In the genomic region with DNA sequence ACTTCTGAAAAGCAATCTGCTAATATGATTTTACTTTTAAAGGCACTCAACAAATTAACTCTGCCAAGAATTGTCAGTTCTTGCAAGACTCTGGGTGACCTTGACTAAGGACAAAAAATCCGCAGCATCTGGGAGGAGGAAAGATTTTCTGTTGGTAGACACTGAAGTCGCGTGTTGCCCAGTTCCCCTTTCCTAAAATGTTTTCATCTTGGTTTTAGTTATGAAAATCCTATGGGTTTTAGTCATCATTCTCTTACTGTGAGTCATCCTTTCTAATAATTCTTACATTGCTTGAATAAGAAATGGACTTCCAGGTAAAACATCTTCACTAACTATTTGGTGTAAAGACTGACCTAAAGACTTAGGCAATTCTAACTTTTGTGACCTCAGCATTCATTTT, we compare ENCODE assay signal across 11 cellular contexts. TPM values are rescaled to one million over a fixed set of nuclear protein-coding genes. Genes with fewer than 3 reads are reported as not detected.
DNase-seq lines count a peak whose midpoint lies in the region; ATAC-seq, FAIRE-seq and TF ChIP-seq lines count a peak whose summit lies in the region.
"Had no signal": no experiment of that assay in that cellular context is flagged by ENCODE, and none has a peak within 500 bp of the region (broad histone marks: within the 10 kb centered on the region; RNA-seq: fewer than 3 reads in every experiment).

No MANE protein-coding gene starts in this region.

- H3K36me3 ChIP-seq in endodermal cell (ENCODE audit: control insufficient read depth, insufficient read depth, low read length), result no peaks in the 10 kb centered on the region
- no peaks in the 10 kb centered on the region for H3K36me3 ChIP-seq in tibial artery
- H3K36me3 ChIP-seq: right lobe of liver had no signal

- peaks cover 63 to 83% of the 10 kb centered on the region in 2 donors for H3K4me1 Mint-ChIP-seq in stimulated activated naive B cell treated with anti-CD40 and anti-IgM and Interleukin-4, amounts not matched to agents 10 μg/mL and 1 μg/mL and 100 μg/mL, for 72 hours
- peaks cover 14% of the 10 kb centered on the region for H3K4me1 Mint-ChIP-seq in endodermal cell

- peaks cover 0 to 3% of the 10 kb centered on the region in 2 donors for H3K36me3 Mint-ChIP-seq in stimulated activated naive B cell treated with anti-CD40 and anti-IgM and Interleukin-4, amounts not matched to agents 10 μg/mL and 1 μg/mL and 100 μg/mL, for 72 hours
- no peaks in the 10 kb centered on the region for H3K36me3 Mint-ChIP-seq in endodermal cell (ENCODE audit: low read depth)

- no peaks in the 10 kb centered on the region for H3K27me3 Mint-ChIP-seq in stimulated activated naive B cell treated with anti-CD40 and anti-IgM and Interleukin-4, amounts not matched to agents 10 μg/mL and 1 μg/mL and 100 μg/mL, for 72 hours
- H3K27me3 Mint-ChIP-seq in endodermal cell (ENCODE audit: insufficient read depth), result no peaks in the 10 kb centered on the region

- H3K4me1 ChIP-seq in endodermal cell (ENCODE audit: control insufficient read depth, insufficient read depth, low read length), result no peaks in the 10 kb centered on the region
- H3K4me1 ChIP-seq in tibial artery, result peaks cover 0 to 39% (median 17%) of the 10 kb centered on the region in 4 donors

- WGBS in endodermal cell (ENCODE audit: insufficient coverage in 1 of 2, insufficient read length in 1 of 2), 2 experiments, result 87% methylated on average over 3 of the region's 3 CpGs; no CpG with 5 or more reads in 1 of the 2 experiments

- in situ Hi-C loops in astrocyte of the spinal cord (cut with HindIII; ENCODE audit: low sequenced_read_pairs), result no loop called here

- H3K27ac ChIP-seq in endodermal cell (ENCODE audit: low read depth, low read length) (no peak overlapping the region), tibial artery (peak overlapping the region in 1 of 2 donors; percentile 41)
- H3K27ac ChIP-seq: right lobe of liver had no signal

- H3K9ac ChIP-seq in endodermal cell (ENCODE audit: extremely low read depth, low read length, poor library complexity, severe bottlenecking), result no peak overlapping the region

- no peaks in the 10 kb centered on the region for H3K9me3 Mint-ChIP-seq in stimulated activated naive B cell treated with anti-CD40 and anti-IgM and Interleukin-4, amounts not matched to agents 10 μg/mL and 1 μg/mL and 100 μg/mL, for 72 hours
- no peaks in the 10 kb centered on the region for H3K9me3 Mint-ChIP-seq in endodermal cell

- no peaks in the 10 kb centered on the region for H3K9me3 ChIP-seq in endodermal cell (ENCODE audit: control insufficient read depth, low read length)
- no peaks in the 10 kb centered on the region for H3K9me3 ChIP-seq in tibial artery
- H3K9me3 ChIP-seq: right lobe of liver had no signal

- H3K27me3 ChIP-seq in endodermal cell (ENCODE audit: control insufficient read depth, insufficient read depth, low read length, poor library complexity, severe bottlenecking), result no peaks in the 10 kb centered on the region
- H3K27me3 ChIP-seq in tibial artery, result no peaks in the 10 kb centered on the region
- H3K27me3 ChIP-seq: right lobe of liver had no signal

- H3K4me3 ChIP-seq in astrocyte of the spinal cord (ENCODE audit: low read depth, low read length) (no peak overlapping the region), endodermal cell (ENCODE audit: low read length) (no peak overlapping the region), tibial artery (no peak overlapping the region)
- H3K4me3 ChIP-seq: right lobe of liver had no signal

- peak overlapping the region in 1 of 2 donors; percentile 3 for H3K4me3 Mint-ChIP-seq in stimulated activated naive B cell treated with anti-CD40 and anti-IgM and Interleukin-4, amounts not matched to agents 10 μg/mL and 1 μg/mL and 100 μg/mL, for 72 hours
- H3K4me3 Mint-ChIP-seq in endodermal cell, result no peak overlapping the region

- intact Hi-C loops in tibial artery (cut with DNase I; ENCODE audit: low total_unique reads), result no loop called here

- peak; percentile 50 to 62 for ATAC-seq in stimulated activated naive B cell treated with anti-CD40 and anti-IgM and Interleukin-4, amounts not matched to agents 10 μg/mL and 1 μg/mL and 100 μg/mL, for 72 hours (replicated peaks)
- ATAC-seq: right lobe of liver had no signal

- H3K27ac Mint-ChIP-seq in stimulated activated naive B cell treated with anti-CD40 and anti-IgM and Interleukin-4, amounts not matched to agents 10 μg/mL and 1 μg/mL and 100 μg/mL, for 72 hours, result peak overlapping the region; percentile 54
- no peak overlapping the region for H3K27ac Mint-ChIP-seq in endodermal cell

- peak; percentile 42 for DNase-seq in GM20000 (ENCODE audit: low spot score)
- DNase-seq in HTR-8/SVneo (ENCODE audit: insufficient read length, low spot score), result peak; percentile 26
- DNase-seq in astrocyte of the spinal cord (ENCODE audit: low read depth, low spot score), result peak; percentile 34
- peak; percentile 42 for DNase-seq in stimulated activated naive B cell treated with anti-CD40 and anti-IgM and Interleukin-4, amounts not matched to agents 10 μg/mL and 1 μg/mL and 100 μg/mL, for 72 hours
- DNase-seq in NCI-H2171 (lab: John Stamatoyannopoulos, UW), result no peak
- DNase-seq in NCI-H1092 treated with DMSO at 0.1 percent for 48 hours (lab: John Stamatoyannopoulos, UW), result no peak
- DNase-seq in endodermal cell, result no peak
- DNase-seq in tibial artery, result no peak
- DNase-seq: right lobe of liver, SHP77 treated with DMSO at 0.1 percent for 48 hours had no signal

- TF ChIP-seq CTCF in GM20000 (IDR thresholded peaks at IDR 0.05; ENCODE audit: extremely low read depth, missing control alignments) (no peak), astrocyte of the spinal cord (IDR thresholded peaks at IDR 0.05; ENCODE audit: low read depth, low read length) (no peak), endodermal cell (conservative IDR thresholded peaks at IDR 0.05) (no peak), tibial artery (IDR thresholded peaks at IDR 0.05) (no peak)

- FAIRE-seq in HTR-8/SVneo (lab: Jason Lieb, UNC), result no peak

RNA-seq across cellular contexts. Expression of a gene that starts 9.1 kb away (rescaled TPM):
- under 1 TPM in 1 of 2 donors, not detected in 1; 0.31 TPM for total RNA-seq in endodermal cell
- 0.32 TPM for polyA plus RNA-seq in endodermal cell (2013, experiment 1 of 2)
- 0.12 TPM for polyA plus RNA-seq in endodermal cell (2013, experiment 2 of 2)
- total RNA-seq: right lobe of liver, temporal lobe had no signal

RNA-seq across cellular contexts. Expression of a gene that starts 50.2 kb away (rescaled TPM):
- 10 to 100 TPM; 20.8 to 32.0 TPM for total RNA-seq in endodermal cell
- polyA plus RNA-seq in endodermal cell (2013, experiment 1 of 2), result 21.3 TPM
- 18.6 TPM for polyA plus RNA-seq in endodermal cell (2013, experiment 2 of 2)

Comparison
In these comparisons a context has a peak if more than half of its experiments do, and no peak if none do; other contexts are left out.
1. DNase-seq: peak in GM20000 (single experiment), HTR-8/SVneo (single experiment), astrocyte of the spinal cord (single experiment) and stimulated activated naive B cell treated with anti-CD40 and anti-IgM and Interleukin-4, amounts not matched to agents 10 μg/mL and 1 μg/mL and 100 μg/mL, for 72 hours (single experiment); none in NCI-H2171 (single experiment), NCI-H1092 treated with DMSO at 0.1 percent for 48 hours (single experiment), endodermal cell (single experiment) and tibial artery (0 of 2).